Comparison of ENCODE assay signal across 35 cellular contexts in the genomic region with DNA sequence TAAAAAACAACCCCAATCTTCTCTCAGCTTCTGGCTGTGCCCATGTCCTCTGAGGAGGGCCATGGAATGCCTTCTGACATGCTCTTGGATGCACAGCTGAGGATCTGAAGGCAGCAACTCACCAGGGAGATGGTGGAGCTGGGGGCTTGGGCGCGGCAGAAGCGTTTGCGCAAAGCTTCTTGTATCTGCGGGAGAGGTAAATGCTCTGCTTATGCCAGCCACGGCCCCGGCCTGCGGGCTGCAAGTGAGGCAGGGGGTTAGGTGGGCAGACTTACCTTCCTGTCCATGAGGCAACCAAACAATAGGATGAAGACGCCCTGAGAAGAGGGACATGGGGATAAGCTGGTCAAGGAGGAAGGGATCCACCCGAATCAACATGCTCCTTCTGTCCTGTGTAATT.
"Had no signal": no experiment of that assay in that cellular context is flagged by ENCODE, and none has a peak within 500 bp of the region (broad histone marks: within the 10 kb centered on the region; RNA-seq: fewer than 3 reads in every experiment).

No MANE protein-coding gene starts in this region.

- H3K36me3 Mint-ChIP-seq: activated CD4-positive, alpha-beta memory T cell treated with anti-CD3 and anti-CD28 coated beads for 36 hours; activated naive CD4-positive, alpha-beta T cell treated with anti-CD3 and anti-CD28 coated beads, Interleukin-2, amount 50 U/mL, for 72 hours; activated naive CD8-positive, alpha-beta T cell treated with anti-CD3 and anti-CD28 coated beads for 36 hours had no signal

- H3K27me3 ChIP-seq: adrenal gland, body of pancreas, brain microvascular endothelial cell, breast epithelium had no signal

- H3K9me3 ChIP-seq: adrenal gland, body of pancreas, breast epithelium had no signal

- H3K36me3 ChIP-seq: adrenal gland, brain microvascular endothelial cell, breast epithelium had no signal

- H3K27ac ChIP-seq: adrenal gland, body of pancreas, brain microvascular endothelial cell, breast epithelium, VCaP had no signal

- H3K4me3 ChIP-seq: adrenal gland, body of pancreas, breast epithelium had no signal

- H3K4me1 Mint-ChIP-seq: activated B cell treated with CpG ODN at 0.5 μM for 24 hours; activated CD4-positive, alpha-beta T cell treated with anti-CD3 and anti-CD28 coated beads, Interleukin-2, amount 10 ng/mL, durations not matched to agents 24 days and 14 days; activated naive CD8-positive, alpha-beta T cell treated with anti-CD3 and anti-CD28 coated beads for 36 hours; activated T-helper 17 cell treated with anti-CD3 and anti-CD28 coated beads, Interleukin-2, amount 50 U/mL, for 72 hours had no signal

- H3K27me3 Mint-ChIP-seq: activated B cell treated with CpG ODN at 0.5 μM for 24 hours; activated CD4-positive, alpha-beta memory T cell treated with anti-CD3 and anti-CD28 coated beads for 36 hours; activated CD4-positive, alpha-beta T cell treated with anti-CD3 and anti-CD28 coated beads, Interleukin-2, amount 10 ng/mL, durations not matched to agents 24 days and 14 days; activated CD8-positive, alpha-beta T cell treated with anti-CD3 and anti-CD28 coated beads for 36 hours; activated naive CD8-positive, alpha-beta T cell treated with anti-CD3 and anti-CD28 coated beads for 36 hours; activated T-helper 17 cell treated with anti-CD3 and anti-CD28 coated beads, Interleukin-2, amount 50 U/mL, for 72 hours had no signal

- H3K4me1 ChIP-seq: adrenal gland, body of pancreas, breast epithelium had no signal

- H3K9me3 Mint-ChIP-seq: activated B cell treated with CpG ODN at 0.5 μM for 24 hours; activated CD4-positive, alpha-beta memory T cell treated with anti-CD3 and anti-CD28 coated beads for 36 hours; activated CD4-positive, alpha-beta T cell treated with anti-CD3 and anti-CD28 coated beads, Interleukin-2, amount 10 ng/mL, durations not matched to agents 24 days and 14 days; activated CD8-positive, alpha-beta T cell treated with anti-CD3 and anti-CD28 coated beads for 36 hours; activated naive CD4-positive, alpha-beta T cell treated with anti-CD3 and anti-CD28 coated beads for 36 hours; activated naive CD4-positive, alpha-beta T cell treated with anti-CD3 and anti-CD28 coated beads, Interleukin-2, amount 50 U/mL, for 72 hours; activated naive CD8-positive, alpha-beta T cell treated with anti-CD3 and anti-CD28 coated beads for 36 hours; activated T-cell treated with anti-CD3 and anti-CD28 coated beads, Interleukin-2, amount 50 U/mL, for 4 hours; activated T-cell treated with anti-CD3 and anti-CD28 coated beads, Interleukin-2, amount 50 U/mL, for 72 hours; activated T-helper 1 cell treated with anti-CD3 and anti-CD28 coated beads, Interleukin-12 subunit alpha, Interleukin-12 subunit beta, Interleukin-2, Interleukin-4 antibody, amounts not matched to agents 30 ng/mL and 10 ng/mL and 1 ng/mL, durations not matched to agents 14 hours and 24 hours and 36 hours; activated T-helper 17 cell treated with anti-CD3 and anti-CD28 coated beads, Interleukin-2, amount 50 U/mL, for 72 hours; T-helper 1 cell treated with Interleukin-12 subunit alpha and Interleukin-12 subunit beta and Interleukin-4 antibody, amounts not matched to agents 30 μg/mL and 1 μg/mL, for 36 hours; T-helper 2 cell treated with Interferon-gamma antibody and Interleukin-4, amounts not matched to agents 5 μg/mL and 100 μg/mL, for 36 hours had no signal

- H3K27ac Mint-ChIP-seq: activated B cell treated with CpG ODN at 0.5 μM for 24 hours; activated CD4-positive, alpha-beta memory T cell treated with anti-CD3 and anti-CD28 coated beads for 36 hours; activated CD4-positive, alpha-beta T cell treated with anti-CD3 and anti-CD28 coated beads, Interleukin-2, amount 10 ng/mL, durations not matched to agents 24 days and 14 days; activated CD8-positive, alpha-beta T cell treated with anti-CD3 and anti-CD28 coated beads for 36 hours; activated naive CD4-positive, alpha-beta T cell treated with anti-CD3 and anti-CD28 coated beads for 36 hours; activated naive CD4-positive, alpha-beta T cell treated with anti-CD3 and anti-CD28 coated beads, Interleukin-2, amount 50 U/mL, for 72 hours; activated naive CD8-positive, alpha-beta T cell treated with anti-CD3 and anti-CD28 coated beads for 36 hours; activated T-cell treated with anti-CD3 and anti-CD28 coated beads, Interleukin-2, amount 50 U/mL, for 72 hours; activated T-helper 1 cell treated with anti-CD3 and anti-CD28 coated beads, Interleukin-12 subunit alpha, Interleukin-12 subunit beta, Interleukin-2, Interleukin-4 antibody, amounts not matched to agents 30 ng/mL and 10 ng/mL and 1 ng/mL, durations not matched to agents 14 hours and 24 hours and 36 hours; activated T-helper 17 cell treated with anti-CD3 and anti-CD28 coated beads, Interleukin-2, amount 50 U/mL, for 72 hours; T-helper 1 cell treated with Interleukin-12 subunit alpha and Interleukin-12 subunit beta and Interleukin-4 antibody, amounts not matched to agents 30 μg/mL and 1 μg/mL, for 36 hours; T-helper 2 cell treated with Interferon-gamma antibody and Interleukin-4, amounts not matched to agents 5 μg/mL and 100 μg/mL, for 36 hours had no signal

- DNase-seq: activated B cell treated with CpG ODN at 0.5 μM for 24 hours; activated CD4-positive, alpha-beta memory T cell treated with anti-CD3 and anti-CD28 coated beads for 36 hours; activated CD4-positive, alpha-beta T cell treated with anti-CD3 and anti-CD28 coated beads for 4 hours; activated CD4-positive, alpha-beta T cell treated with anti-CD3 and anti-CD28 coated beads, Interleukin-2, amount 10 ng/mL, durations not matched to agents 24 days and 14 days; activated CD4-positive, alpha-beta T cell treated with anti-CD3 and anti-CD28 coated beads, Interleukin-2, amount 50 U/mL, for 1 hour; activated CD4-positive, alpha-beta T cell treated with anti-CD3 and anti-CD28 coated beads, Interleukin-2, amount 50 U/mL, for 4 hours; activated CD4-positive, CD25-positive, alpha-beta regulatory T cell treated with anti-CD3 and anti-CD28 coated beads, Interleukin-2, amount 50 U/mL, for 72 hours; activated CD8-positive, alpha-beta memory T cell treated with anti-CD3 and anti-CD28 coated beads, Interleukin-2, amount 50 U/mL, for 4 hours; activated CD8-positive, alpha-beta T cell treated with anti-CD3 and anti-CD28 coated beads for 36 hours; activated effector memory CD4-positive, alpha-beta T cell treated with anti-CD3 and anti-CD28 coated beads, Interleukin-2, amount 50 U/mL, for 16 hours; activated gamma-delta T cell treated with Interleukin-2 at 50 U/mL for 16 hours; activated naive CD4-positive, alpha-beta T cell; activated naive CD4-positive, alpha-beta T cell treated with anti-CD3 and anti-CD28 coated beads for 36 hours; activated naive CD4-positive, alpha-beta T cell treated with anti-CD3 and anti-CD28 coated beads, Interleukin-2, amount 50 U/mL, for 16 hours; activated naive CD8-positive, alpha-beta T cell treated with anti-CD3 and anti-CD28 coated beads for 36 hours; activated T-cell treated with anti-CD3 and anti-CD28 coated beads for 4 hours; activated T-cell treated with anti-CD3 and anti-CD28 coated beads, Interleukin-2, amount 50 U/mL, for 1 hour; activated T-cell treated with anti-CD3 and anti-CD28 coated beads, Interleukin-2, amount 50 U/mL, for 4 hours; activated T-cell treated with anti-CD3 and anti-CD28 coated beads, Interleukin-2, amount 50 U/mL, for 72 hours; adrenal gland; amniotic stem cell; aorta; body of pancreas; brain microvascular endothelial cell; central memory CD4-positive, alpha-beta T cell; T-helper 1 cell; T-helper 2 cell; T-helper 9 cell had no signal

- H3K4me3 Mint-ChIP-seq: activated B cell treated with CpG ODN at 0.5 μM for 24 hours; activated CD4-positive, alpha-beta memory T cell treated with anti-CD3 and anti-CD28 coated beads for 36 hours; activated CD4-positive, alpha-beta T cell treated with anti-CD3 and anti-CD28 coated beads, Interleukin-2, amount 10 ng/mL, durations not matched to agents 24 days and 14 days; activated CD8-positive, alpha-beta T cell treated with anti-CD3 and anti-CD28 coated beads for 36 hours; activated naive CD4-positive, alpha-beta T cell treated with anti-CD3 and anti-CD28 coated beads for 36 hours; activated naive CD8-positive, alpha-beta T cell treated with anti-CD3 and anti-CD28 coated beads for 36 hours; activated T-cell treated with anti-CD3 and anti-CD28 coated beads, Interleukin-2, amount 50 U/mL, for 4 hours; activated T-cell treated with anti-CD3 and anti-CD28 coated beads, Interleukin-2, amount 50 U/mL, for 72 hours; activated T-helper 1 cell treated with anti-CD3 and anti-CD28 coated beads, Interleukin-12 subunit alpha, Interleukin-12 subunit beta, Interleukin-2, Interleukin-4 antibody, amounts not matched to agents 30 ng/mL and 10 ng/mL and 1 ng/mL, durations not matched to agents 14 hours and 24 hours and 36 hours; activated T-helper 17 cell treated with anti-CD3 and anti-CD28 coated beads, Interleukin-2, amount 50 U/mL, for 72 hours; T-helper 1 cell treated with Interleukin-12 subunit alpha and Interleukin-12 subunit beta and Interleukin-4 antibody, amounts not matched to agents 30 μg/mL and 1 μg/mL, for 36 hours; T-helper 2 cell treated with Interferon-gamma antibody and Interleukin-4, amounts not matched to agents 5 μg/mL and 100 μg/mL, for 36 hours had no signal

- ATAC-seq: activated CD8-positive, alpha-beta T cell treated with anti-CD3 and anti-CD28 coated beads for 36 hours; activated naive CD4-positive, alpha-beta T cell treated with anti-CD3 and anti-CD28 coated beads, Interleukin-2, amount 50 U/mL, for 72 hours; activated T-cell treated with anti-CD3 and anti-CD28 coated beads, Interleukin-2, amount 50 U/mL, for 4 hours; activated T-cell treated with anti-CD3 and anti-CD28 coated beads, Interleukin-2, amount 50 U/mL, for 72 hours; activated T-helper 17 cell treated with anti-CD3 and anti-CD28 coated beads, Interleukin-2, amount 50 U/mL, for 72 hours; body of pancreas had no signal
